In the genomic region with DNA sequence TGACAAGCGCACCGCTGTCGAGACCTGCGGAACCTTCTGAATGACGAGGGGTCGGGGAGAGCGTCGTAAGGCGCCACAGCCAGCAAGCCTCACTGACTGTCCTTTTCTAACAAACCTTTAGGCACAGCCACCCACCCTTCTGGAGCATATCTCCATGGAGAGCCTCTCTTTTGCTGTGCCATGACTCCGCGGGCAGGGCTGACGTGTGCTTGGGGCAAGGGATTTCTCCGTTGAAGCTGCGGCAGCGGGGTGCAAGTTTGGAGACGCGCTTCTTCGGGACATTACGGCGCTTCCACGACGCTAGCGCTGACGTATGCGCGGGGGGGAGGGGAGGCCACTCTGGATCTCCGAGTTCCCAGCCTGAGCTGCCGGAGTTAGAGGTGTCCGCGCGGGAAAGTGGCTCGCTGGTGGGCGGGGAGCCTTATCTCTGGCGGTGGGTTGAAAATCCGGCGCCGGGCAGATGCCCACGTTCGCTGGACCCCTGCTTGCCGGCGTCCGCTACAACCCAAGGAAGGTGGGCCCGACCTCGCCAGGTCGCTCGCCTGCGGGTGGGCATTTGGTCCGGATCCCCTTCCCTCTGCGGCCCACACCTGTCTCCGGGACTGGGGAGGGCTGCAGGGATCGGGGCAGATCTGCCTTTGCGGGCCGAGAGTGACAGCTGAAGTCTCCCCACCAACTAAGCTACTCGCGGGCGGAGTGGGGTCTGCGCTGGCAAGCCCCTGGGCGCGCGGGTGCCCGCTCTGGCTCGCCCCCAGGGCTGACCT, we compare ENCODE assay signal across 8 cellular contexts. TPM values are rescaled to one million over a fixed set of nuclear protein-coding genes. Genes with fewer than 3 reads are reported as not detected.
DNase-seq lines count a peak whose midpoint lies in the region; ATAC-seq and TF ChIP-seq lines count a peak whose summit lies in the region.

No MANE protein-coding gene starts in this region.

- H3K4me3 ChIP-seq in kidney epithelial cell (ENCODE audit: low read depth, low read length): peak overlapping the region; percentile 99

- H3K27me3 ChIP-seq in kidney epithelial cell (ENCODE audit: control insufficient read depth, insufficient read depth, low read length): no peaks in the 10 kb centered on the region

- ATAC-seq in GM18868 (IDR thresholded peaks at IDR 0.05; ENCODE audit: unreplicated experiment) (peak; percentile 82), HG03103 (IDR thresholded peaks at IDR 0.05; ENCODE audit: low read depth, unreplicated experiment) (peak; percentile 71)
- peak; percentile 85 to 87 for ATAC-seq in activated CD4-positive, CD25-positive, alpha-beta regulatory T cell treated with anti-CD3 and anti-CD28 coated beads, Interleukin-2, amount 50 U/mL, for 24 hours

- H3K36me3 ChIP-seq in kidney epithelial cell (ENCODE audit: control insufficient read depth, insufficient read depth, low read length): no peaks in the 10 kb centered on the region

- peak; percentile 93 for DNase-seq in AG08396 (ENCODE audit: low spot score)
- peak; percentile 45 for DNase-seq in NCI-H2227 treated with DMSO at 0.1 percent for 48 hours (lab: John Stamatoyannopoulos, UW)
- DNase-seq in cerebellar nuclear complex (lab: John Stamatoyannopoulos, UW): peak; percentile 11 to 55
- DNase-seq in kidney epithelial cell (ENCODE audit: low read depth): peak; percentile 39
- DNase-seq in stimulated activated CD4-positive, alpha-beta T cell treated with anti-CD3 and anti-CD28 coated beads, Interleukin-15, amount 100 ng/mL, for 24 hours: peak; percentile 94

- no peak for TF ChIP-seq CTCF in kidney epithelial cell (IDR thresholded peaks at IDR 0.05; ENCODE audit: insufficient read depth, low read length, poor library complexity, severe bottlenecking)

RNA-seq across cellular contexts. Expression of a gene that starts 0.5 kb away (rescaled TPM):
- total RNA-seq in kidney epithelial cell: 5.5 and 6.1 TPM in 2 replicates

Comparison
In these comparisons a context has a peak if more than half of its experiments do, and no peak if none do; other contexts are left out.
1. Peak in every context shown above with its lines: DNase-seq, ATAC-seq and H3K4me3 ChIP-seq.
2. DNase-seq: peak in every context shown above with its lines; median percentile 94 in stimulated activated CD4-positive, alpha-beta T cell treated with anti-CD3 and anti-CD28 coated beads, Interleukin-15, amount 100 ng/mL, for 24 hours; 93 in AG08396; 45 in NCI-H2227 treated with DMSO at 0.1 percent for 48 hours; 39 in kidney epithelial cell; 33 in cerebellar nuclear complex.